In the genomic region with DNA sequence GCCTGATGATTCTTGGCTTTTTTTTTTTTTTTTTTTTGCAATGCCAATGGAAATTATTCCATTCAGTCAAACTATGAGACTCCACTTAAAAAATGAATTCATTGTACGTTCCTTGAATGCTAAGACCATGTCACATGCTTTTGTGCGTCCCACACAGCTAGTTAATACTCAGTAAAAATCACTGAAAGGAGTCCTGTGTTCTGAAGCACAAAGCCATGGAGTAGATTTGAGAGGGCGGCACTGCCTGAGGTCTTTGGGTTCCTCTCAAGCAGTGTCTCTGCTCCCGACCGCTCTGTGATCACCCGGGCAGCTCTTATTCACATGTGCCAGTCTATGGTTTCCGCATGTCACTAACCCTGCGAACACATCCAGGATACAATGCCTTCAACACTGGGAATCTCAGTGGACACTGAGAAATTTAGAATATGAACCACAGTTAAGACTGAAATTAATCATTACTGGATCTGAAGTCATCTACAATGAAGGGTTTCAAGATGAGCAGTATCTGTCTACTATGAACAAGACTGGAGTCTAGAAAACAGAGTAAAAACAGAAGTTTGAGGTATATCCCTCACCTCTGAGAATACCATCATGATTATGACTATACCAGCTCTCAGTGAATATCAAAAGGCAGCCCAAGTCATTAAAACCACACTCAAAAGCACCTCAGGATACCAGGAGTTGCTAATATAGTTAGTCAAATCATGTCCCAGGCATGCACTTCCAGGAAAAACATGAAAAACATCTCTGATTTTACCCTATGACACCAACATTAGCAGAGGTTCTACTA, we compare ENCODE assay signal across 8 cellular contexts.
DNase-seq lines count a peak whose midpoint lies in the region; ATAC-seq and TF ChIP-seq lines count a peak whose summit lies in the region.

No MANE protein-coding gene starts in this region.

- H3K9me3 Mint-ChIP-seq in activated naive CD4-positive, alpha-beta T cell treated with anti-CD3 and anti-CD28 coated beads for 36 hours = no peaks in the 10 kb centered on the region
- no peaks in the 10 kb centered on the region for H3K9me3 Mint-ChIP-seq in stimulated activated naive CD8-positive, alpha-beta T cell treated with anti-CD3 and anti-CD28 coated beads, Interleukin-15, amount 100 ng/mL, for 72 hours
- peaks cover 0 to 3% (median 0%) of the 10 kb centered on the region in 7 donors for H3K9me3 Mint-ChIP-seq in CD14-positive monocyte

- H3K4me1 Mint-ChIP-seq in activated naive CD4-positive, alpha-beta T cell treated with anti-CD3 and anti-CD28 coated beads for 36 hours (ENCODE audit: low read depth) = peaks cover 19% of the 10 kb centered on the region
- peaks cover 28% of the 10 kb centered on the region for H3K4me1 Mint-ChIP-seq in stimulated activated naive CD8-positive, alpha-beta T cell treated with anti-CD3 and anti-CD28 coated beads, Interleukin-15, amount 100 ng/mL, for 72 hours
- peaks cover 21% of the 10 kb centered on the region for H3K4me1 Mint-ChIP-seq in CD14-positive monocyte

- intact Hi-C loops in activated naive CD4-positive, alpha-beta T cell treated with anti-CD3 and anti-CD28 coated beads for 36 hours (cut with micrococcal nuclease) = loop anchor here (1.0 to 5.0 kb wide), 14 partner anchors 13 to 592 kb away; a partner anchor contains a TSS
- intact Hi-C loops in cardiac septum (cut with DNase I) (no loop called here), CD14-positive monocyte (cut with micrococcal nuclease) (no loop called here)

- TF ChIP-seq CTCF in CD14-positive monocyte (IDR thresholded peaks at IDR 0.05) = no peak

- DNase-seq in activated naive CD4-positive, alpha-beta T cell treated with anti-CD3 and anti-CD28 coated beads for 36 hours = peak; percentile 55
- no peak for DNase-seq in activated naive CD4-positive, alpha-beta T cell (lab: John Stamatoyannopoulos, UW)
- peak; percentile 15 to 51 for DNase-seq in stimulated activated naive CD8-positive, alpha-beta T cell treated with anti-CD3 and anti-CD28 coated beads, Interleukin-15, amount 100 ng/mL, for 72 hours
- DNase-seq in NCI-H2196 treated with DMSO at 0.1 percent for 48 hours (lab: John Stamatoyannopoulos, UW; ENCODE audit: unreplicated experiment) (no peak), cardiac septum (ENCODE audit: low spot score) (no peak), CD14-positive monocyte (ENCODE audit: low spot score) (no peak)

- H3K27ac Mint-ChIP-seq in activated naive CD4-positive, alpha-beta T cell treated with anti-CD3 and anti-CD28 coated beads for 36 hours = peak overlapping the region; percentile 22
- peak overlapping the region in 1 of 2 donors; percentile 68 for H3K27ac Mint-ChIP-seq in stimulated activated naive CD8-positive, alpha-beta T cell treated with anti-CD3 and anti-CD28 coated beads, Interleukin-15, amount 100 ng/mL, for 72 hours
- no peak overlapping the region for H3K27ac Mint-ChIP-seq in CD14-positive monocyte

- peaks cover 19% of the 10 kb centered on the region for H3K27me3 Mint-ChIP-seq in activated naive CD4-positive, alpha-beta T cell treated with anti-CD3 and anti-CD28 coated beads for 36 hours (ENCODE audit: low read depth)
- H3K27me3 Mint-ChIP-seq in stimulated activated naive CD8-positive, alpha-beta T cell treated with anti-CD3 and anti-CD28 coated beads, Interleukin-15, amount 100 ng/mL, for 72 hours = no peaks in the 10 kb centered on the region
- peaks cover 0 to 4% (median 0%) of the 10 kb centered on the region in 3 donors for H3K27me3 Mint-ChIP-seq in CD14-positive monocyte (ENCODE audit: low read depth in 3 of 3)

- no peaks in the 10 kb centered on the region for H3K36me3 Mint-ChIP-seq in activated naive CD4-positive, alpha-beta T cell treated with anti-CD3 and anti-CD28 coated beads for 36 hours (ENCODE audit: low read depth)
- H3K36me3 Mint-ChIP-seq in CD14-positive monocyte = peaks cover 17 to 21% of the 10 kb centered on the region in 2 donors

- CTCF ChIA-PET in activated naive CD4-positive, alpha-beta T cell treated with anti-CD3 and anti-CD28 coated beads for 36 hours (lab: Charles Lee) = interaction anchor here (0.6 kb wide), 1 partner anchor 27 kb away, joined by 6 read pairs; no protein-coding TSS in a partner anchor

- no peak overlapping the region for H3K4me3 Mint-ChIP-seq in activated naive CD4-positive, alpha-beta T cell treated with anti-CD3 and anti-CD28 coated beads for 36 hours
- peak overlapping the region in 1 of 2 donors; percentile 21 for H3K4me3 Mint-ChIP-seq in stimulated activated naive CD8-positive, alpha-beta T cell treated with anti-CD3 and anti-CD28 coated beads, Interleukin-15, amount 100 ng/mL, for 72 hours
- no peak overlapping the region for H3K4me3 Mint-ChIP-seq in CD14-positive monocyte

- ATAC-seq in HG02588 (IDR thresholded peaks at IDR 0.05; ENCODE audit: unreplicated experiment) = peak; percentile 98
- ATAC-seq in HG03558 (IDR thresholded peaks at IDR 0.05; ENCODE audit: extremely low read depth, unreplicated experiment) = peak; percentile 93
- peak; percentile 99 for ATAC-seq in stimulated activated naive CD8-positive, alpha-beta T cell treated with anti-CD3 and anti-CD28 coated beads, Interleukin-15, amount 100 ng/mL, for 72 hours

Comparison
In these comparisons a context has a peak if more than half of its experiments do, and no peak if none do; other contexts are left out.
1. DNase-seq: peak in activated naive CD4-positive, alpha-beta T cell treated with anti-CD3 and anti-CD28 coated beads for 36 hours (single experiment) and stimulated activated naive CD8-positive, alpha-beta T cell treated with anti-CD3 and anti-CD28 coated beads, Interleukin-15, amount 100 ng/mL, for 72 hours (2 of 2); none in activated naive CD4-positive, alpha-beta T cell (0 of 4), NCI-H2196 treated with DMSO at 0.1 percent for 48 hours (single experiment), cardiac septum (single experiment) and CD14-positive monocyte (single experiment).
2. Peak in every context shown above with its lines, with median percentiles within 50 percentile points of each other: ATAC-seq.